ENCODE assay signal across 15 cellular contexts in genomic region chr7:69708857-69709256, GRCh38.
DNase-seq lines count a peak whose midpoint lies in the region; ATAC-seq and TF ChIP-seq lines count a peak whose summit lies in the region.
"Had no signal": no experiment of that assay in that cellular context is flagged by ENCODE, and none has a peak within 500 bp of the region (broad histone marks: within the 10 kb centered on the region; RNA-seq: fewer than 3 reads in every experiment).

No MANE protein-coding gene starts in this region.

- H3K79me2 ChIP-seq in neural progenitor cell (ENCODE audit: low read depth): no peaks in the 10 kb centered on the region

- H3F3A ChIP-seq in neural progenitor cell (ENCODE audit: low read depth): no peaks in the 10 kb centered on the region

- no peak overlapping the region for H3K18ac ChIP-seq in mesenchymal stem cell (ENCODE audit: low read depth in 1 of 2, low read length in 2 of 2)

- no peak overlapping the region for H2BK120ac ChIP-seq in mesenchymal stem cell (ENCODE audit: low read depth, low read length)

- H3K4me2 ChIP-seq in mesenchymal stem cell (ENCODE audit: low read length, poor library complexity, severe bottlenecking): no peak overlapping the region
- no peak overlapping the region for H3K4me2 ChIP-seq in neural progenitor cell

- peak; percentile 83 for ATAC-seq in SK-N-SH treated with all-trans-retinoic acid at 6 μM for 48 hours
- ATAC-seq in esophagus mucosa: no peak
- ATAC-seq: activated CD4-positive, alpha-beta T cell treated with anti-CD3 and anti-CD28 coated beads for 36 hours; gastroesophageal sphincter had no signal

- H3K4me1 ChIP-seq in mesenchymal stem cell (ENCODE audit: control insufficient read depth, insufficient read depth, low read depth, low read length) (no peaks in the 10 kb centered on the region), neural progenitor cell (peaks cover 21% of the 10 kb centered on the region)

- no peak overlapping the region for H3K27ac Mint-ChIP-seq in neural progenitor cell
- H3K27ac Mint-ChIP-seq: activated CD4-positive, alpha-beta T cell treated with anti-CD3 and anti-CD28 coated beads for 36 hours; stimulated activated naive CD8-positive, alpha-beta T cell treated with anti-CD3 and anti-CD28 coated beads, Interleukin-15, Interleukin-2, amounts not matched to agents 100 ng/mL and 50 ng/mL, for 24 hours had no signal

- no peaks in the 10 kb centered on the region for H3K36me3 Mint-ChIP-seq in neural progenitor cell

- WGBS in mesenchymal stem cell: 66% methylated on average over 2 of the region's 2 CpGs

- no peak overlapping the region for H4K8ac ChIP-seq in mesenchymal stem cell (ENCODE audit: low read length)

- H3K9me3 Mint-ChIP-seq in neural progenitor cell: no peaks in the 10 kb centered on the region
- H3K9me3 Mint-ChIP-seq: stimulated activated naive CD8-positive, alpha-beta T cell treated with anti-CD3 and anti-CD28 coated beads, Interleukin-15, Interleukin-2, amounts not matched to agents 100 ng/mL and 50 ng/mL, for 24 hours had no signal

- no peak overlapping the region for H2AK5ac ChIP-seq in mesenchymal stem cell (ENCODE audit: low read length, severe bottlenecking)

- H3K27me3 Mint-ChIP-seq in neural progenitor cell (ENCODE audit: insufficient read depth, low read depth): peaks cover 3% of the 10 kb centered on the region
- H3K27me3 Mint-ChIP-seq: stimulated activated naive CD8-positive, alpha-beta T cell treated with anti-CD3 and anti-CD28 coated beads, Interleukin-15, Interleukin-2, amounts not matched to agents 100 ng/mL and 50 ng/mL, for 24 hours had no signal

- H3K23ac ChIP-seq in mesenchymal stem cell (ENCODE audit: low read length in 2 of 2): no peak overlapping the region

- DNase-seq in DMS79 treated with DMSO at 0.1 percent for 48 hours (lab: John Stamatoyannopoulos, UW) (peak; percentile 77), MG63 (peak; percentile 35), mesenchymal stem cell (peak; percentile 1), neural progenitor cell (ENCODE audit: low spot score) (no peak)
- DNase-seq in activated naive CD4-positive, alpha-beta T cell treated with Interleukin-2 at 50 U/mL for 16 hours: no peak
- DNase-seq in activated effector memory CD4-positive, alpha-beta T cell treated with anti-CD3 and anti-CD28 coated beads, Interleukin-2, amount 50 U/mL, for 16 hours: no peak
- DNase-seq: activated CD4-positive, alpha-beta T cell treated with anti-CD3 and anti-CD28 coated beads for 36 hours; cortex of kidney; ovary; stimulated activated CD4-positive, alpha-beta T cell treated with anti-CD3 and anti-CD28 coated beads, Interleukin-4, amount 100 ng/mL, for 1 hour; SW 1271 had no signal

- H2BK5ac ChIP-seq in mesenchymal stem cell (ENCODE audit: low read depth, low read length, poor library complexity, severe bottlenecking): no peak overlapping the region

- H4K91ac ChIP-seq in mesenchymal stem cell (ENCODE audit: low read length): no peak overlapping the region

- H2AFZ ChIP-seq in mesenchymal stem cell (ENCODE audit: low read depth, low read length) (no peak overlapping the region), neural progenitor cell (replicated peaks) (no peak overlapping the region)

- TF ChIP-seq CTCF in neural progenitor cell (IDR thresholded peaks at IDR 0.05): no peak

- H3K36me3 ChIP-seq in MG63 (no peaks in the 10 kb centered on the region), mesenchymal stem cell (ENCODE audit: control insufficient read depth in 1 of 2, insufficient read depth in 2 of 2, low read depth in 1 of 2, low read length in 2 of 2) (no peaks in the 10 kb centered on the region), neural progenitor cell (no peaks in the 10 kb centered on the region)
- H3K36me3 ChIP-seq: gastroesophageal sphincter, ovary had no signal

- H3K4me1 Mint-ChIP-seq in neural progenitor cell: peaks cover 40% of the 10 kb centered on the region
- H3K4me1 Mint-ChIP-seq: activated CD4-positive, alpha-beta T cell treated with anti-CD3 and anti-CD28 coated beads for 36 hours had no signal

- H3K4me3 ChIP-seq in MG63 (no peak overlapping the region), mesenchymal stem cell (ENCODE audit: insufficient read depth in 1 of 2, low read depth in 1 of 2, low read length in 2 of 2) (no peak overlapping the region), neural progenitor cell (no peak overlapping the region)
- H3K4me3 ChIP-seq: gastroesophageal sphincter, ovary had no signal

- H3K9ac ChIP-seq in mesenchymal stem cell (ENCODE audit: low read length): no peak overlapping the region
- H3K9ac ChIP-seq in neural progenitor cell: no peak overlapping the region

- H3K79me1 ChIP-seq in mesenchymal stem cell (replicated peaks; ENCODE audit: low read length, poor library complexity, severe bottlenecking): peaks cover 32% of the 10 kb centered on the region

- H3K27me3 ChIP-seq in MG63 (peaks cover 6% of the 10 kb centered on the region), mesenchymal stem cell (ENCODE audit: control insufficient read depth in 1 of 2, insufficient read depth in 1 of 2, low read length in 2 of 2) (no peaks in the 10 kb centered on the region), neural progenitor cell (no peaks in the 10 kb centered on the region)
- H3K27me3 ChIP-seq: gastroesophageal sphincter, ovary had no signal

- no peak overlapping the region for H3K14ac ChIP-seq in mesenchymal stem cell (ENCODE audit: low read length in 2 of 2)

- H2BK15ac ChIP-seq in mesenchymal stem cell (ENCODE audit: low read depth, poor library complexity, severe bottlenecking): no peak overlapping the region

- H3K4me3 Mint-ChIP-seq in neural progenitor cell: no peak overlapping the region
- H3K4me3 Mint-ChIP-seq: activated CD4-positive, alpha-beta T cell treated with anti-CD3 and anti-CD28 coated beads for 36 hours; stimulated activated naive CD8-positive, alpha-beta T cell treated with anti-CD3 and anti-CD28 coated beads, Interleukin-15, Interleukin-2, amounts not matched to agents 100 ng/mL and 50 ng/mL, for 24 hours had no signal

- no peak overlapping the region for H2BK12ac ChIP-seq in mesenchymal stem cell (ENCODE audit: low read length in 2 of 2)

- H3K9me3 ChIP-seq in MG63: no peaks in the 10 kb centered on the region
- no peaks in the 10 kb centered on the region for H3K9me3 ChIP-seq in mesenchymal stem cell (ENCODE audit: control insufficient read depth, low read length)
- no peaks in the 10 kb centered on the region for H3K9me3 ChIP-seq in neural progenitor cell (ENCODE audit: low read depth)
- H3K9me3 ChIP-seq: gastroesophageal sphincter, ovary had no signal

- H3K4ac ChIP-seq in mesenchymal stem cell (ENCODE audit: low read depth in 1 of 2, low read length in 2 of 2): no peak overlapping the region

- H4K20me1 ChIP-seq in neural progenitor cell (ENCODE audit: low read depth): peaks cover 3% of the 10 kb centered on the region

- H3K27ac ChIP-seq in mesenchymal stem cell (ENCODE audit: low read length, poor library complexity, severe bottlenecking) (no peak overlapping the region), neural progenitor cell (no peak overlapping the region)
- H3K27ac ChIP-seq: gastroesophageal sphincter, ovary had no signal

TF ChIP-seq in SK-N-SH treated with all-trans-retinoic acid at 6 μM for 48 hours, 23 proteins besides CTCF, POLR2A, EP300 and RAD21 (continues in another document):
- TF ChIP-seq GLIS3 (CRISPR knock-in tag; IDR thresholded peaks at IDR 0.05) (no peak), SNAI2 (CRISPR knock-in tag; IDR thresholded peaks at IDR 0.05) (no peak), ZNF8 (CRISPR knock-in tag; IDR thresholded peaks at IDR 0.05) (no peak), ZNF565 (CRISPR knock-in tag; conservative IDR thresholded peaks at IDR 0.05; ENCODE audit: low read depth) (no peak), POU6F1 (CRISPR knock-in tag; IDR thresholded peaks at IDR 0.05; ENCODE audit: borderline replicate concordance, low read depth) (no peak), ZFP3 (CRISPR knock-in tag; IDR thresholded peaks at IDR 0.05) (no peak), CREB5 (CRISPR knock-in tag; IDR thresholded peaks at IDR 0.05; ENCODE audit: low read depth) (no peak), BACH2 (CRISPR knock-in tag; IDR thresholded peaks at IDR 0.05; ENCODE audit: borderline replicate concordance) (no peak), ZNF70 (CRISPR knock-in tag; IDR thresholded peaks at IDR 0.05) (no peak)

Comparison
In these comparisons a context has a peak if more than half of its experiments do, and no peak if none do; other contexts are left out.
1. DNase-seq: peak in DMS79 treated with DMSO at 0.1 percent for 48 hours (single experiment), MG63 (single experiment) and mesenchymal stem cell (single experiment); none in neural progenitor cell (single experiment), activated naive CD4-positive, alpha-beta T cell treated with Interleukin-2 at 50 U/mL for 16 hours (single experiment) and activated effector memory CD4-positive, alpha-beta T cell treated with anti-CD3 and anti-CD28 coated beads, Interleukin-2, amount 50 U/mL, for 16 hours (single experiment).